Comparison of ENCODE assay signal across 2 cellular contexts in the genomic region with DNA sequence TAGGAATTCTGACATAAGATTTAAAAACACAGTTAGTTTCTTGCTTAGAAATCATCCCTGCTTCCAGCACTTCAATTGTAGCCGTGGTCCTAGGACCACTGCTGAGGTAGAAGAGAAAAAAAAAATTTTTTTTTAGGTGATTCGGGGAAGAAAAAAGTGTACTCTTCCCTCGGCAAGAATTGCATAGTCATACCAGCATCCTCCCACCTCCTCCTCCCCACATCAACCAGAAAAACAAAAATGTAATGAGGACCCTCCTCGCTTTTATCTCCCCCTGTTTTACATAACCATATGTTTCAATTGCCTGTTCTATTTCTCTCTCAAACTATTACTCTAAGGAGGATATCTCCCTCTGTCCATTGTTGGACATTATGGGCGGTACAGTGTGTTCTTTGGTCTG.
TF ChIP-seq lines count a peak whose summit lies in the region.

No MANE protein-coding gene starts in this region.

TF ChIP-seq in GM12891, 5 proteins besides CTCF, POLR2A, EP300 and RAD21:
- TF ChIP-seq POU2F2 (IDR thresholded peaks at IDR 0.05; ENCODE audit: low read depth, low read length) (0 out of 2 replicates have a peak, but pooled peaks have one; percentile 42), POLR2AphosphoS5 (IDR thresholded peaks at IDR 0.05; ENCODE audit: low read depth, low read length) (no peak)
TF ChIP-seq in GM12891: peak in this region for 1.

TF ChIP-seq in K562, 482 proteins besides CTCF, POLR2A, EP300 and RAD21:
- peak; percentile 80 for TF ChIP-seq NFE2 (IDR thresholded peaks at IDR 0.05; ENCODE audit: low read depth)
- TF ChIP-seq, protein P1, sequence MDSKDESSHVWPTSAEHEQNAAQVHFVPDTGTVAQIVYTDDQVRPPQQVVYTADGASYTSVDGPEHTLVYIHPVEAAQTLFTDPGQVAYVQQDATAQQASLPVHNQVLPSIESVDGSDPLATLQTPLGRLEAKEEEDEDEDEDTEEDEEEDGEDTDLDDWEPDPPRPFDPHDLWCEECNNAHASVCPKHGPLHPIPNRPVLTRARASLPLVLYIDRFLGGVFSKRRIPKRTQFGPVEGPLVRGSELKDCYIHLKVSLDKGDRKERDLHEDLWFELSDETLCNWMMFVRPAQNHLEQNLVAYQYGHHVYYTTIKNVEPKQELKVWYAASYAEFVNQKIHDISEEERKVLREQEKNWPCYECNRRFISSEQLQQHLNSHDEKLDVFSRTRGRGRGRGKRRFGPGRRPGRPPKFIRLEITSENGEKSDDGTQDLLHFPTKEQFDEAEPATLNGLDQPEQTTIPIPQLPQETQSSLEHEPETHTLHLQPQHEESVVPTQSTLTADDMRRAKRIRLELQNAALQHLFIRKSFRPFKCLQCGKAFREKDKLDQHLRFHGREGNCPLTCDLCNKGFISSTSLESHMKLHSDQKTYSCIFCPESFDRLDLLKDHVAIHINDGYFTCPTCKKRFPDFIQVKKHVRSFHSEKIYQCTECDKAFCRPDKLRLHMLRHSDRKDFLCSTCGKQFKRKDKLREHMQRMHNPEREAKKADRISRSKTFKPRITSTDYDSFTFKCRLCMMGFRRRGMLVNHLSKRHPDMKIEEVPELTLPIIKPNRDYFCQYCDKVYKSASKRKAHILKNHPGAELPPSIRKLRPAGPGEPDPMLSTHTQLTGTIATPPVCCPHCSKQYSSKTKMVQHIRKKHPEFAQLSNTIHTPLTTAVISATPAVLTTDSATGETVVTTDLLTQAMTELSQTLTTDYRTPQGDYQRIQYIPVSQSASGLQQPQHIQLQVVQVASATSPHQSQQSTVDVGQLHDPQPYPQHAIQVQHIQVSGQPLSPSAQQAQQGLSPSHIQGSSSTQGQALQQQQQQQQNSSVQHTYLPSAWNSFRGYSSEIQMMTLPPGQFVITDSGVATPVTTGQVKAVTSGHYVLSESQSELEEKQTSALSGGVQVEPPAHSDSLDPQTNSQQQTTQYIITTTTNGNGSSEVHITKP (IDR thresholded peaks at IDR 0.05; ENCODE audit: partially characterized antibody): peak; percentile 31
- TF ChIP-seq LCOR (CRISPR knock-in tag; IDR thresholded peaks at IDR 0.05): no peak
- peak; percentile 4; the same call in 1 of the 2 replicates for TF ChIP-seq CBFA2T3 (IDR thresholded peaks at IDR 0.05)
- TF ChIP-seq, protein P2, sequence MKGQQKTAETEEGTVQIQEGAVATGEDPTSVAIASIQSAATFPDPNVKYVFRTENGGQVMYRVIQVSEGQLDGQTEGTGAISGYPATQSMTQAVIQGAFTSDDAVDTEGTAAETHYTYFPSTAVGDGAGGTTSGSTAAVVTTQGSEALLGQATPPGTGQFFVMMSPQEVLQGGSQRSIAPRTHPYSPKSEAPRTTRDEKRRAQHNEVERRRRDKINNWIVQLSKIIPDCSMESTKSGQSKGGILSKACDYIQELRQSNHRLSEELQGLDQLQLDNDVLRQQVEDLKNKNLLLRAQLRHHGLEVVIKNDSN (CRISPR knock-in tag; IDR thresholded peaks at IDR 0.05): no peak
- 0 out of 2 replicates have a peak, but pooled peaks have one; percentile 36 for TF ChIP-seq BACH1 (tag; IDR thresholded peaks at IDR 0.05)
- TF ChIP-seq SMARCA4 (IDR thresholded peaks at IDR 0.05): 0 out of 2 replicates have a peak, but pooled peaks have one; percentile 32
- TF ChIP-seq NFE2L1 (tag; IDR thresholded peaks at IDR 0.05; ENCODE audit: borderline replicate concordance, low read depth): peak; percentile 53
- TF ChIP-seq ZNF316 (IDR thresholded peaks at IDR 0.05): peak; percentile 79
- TF ChIP-seq, protein P3, sequence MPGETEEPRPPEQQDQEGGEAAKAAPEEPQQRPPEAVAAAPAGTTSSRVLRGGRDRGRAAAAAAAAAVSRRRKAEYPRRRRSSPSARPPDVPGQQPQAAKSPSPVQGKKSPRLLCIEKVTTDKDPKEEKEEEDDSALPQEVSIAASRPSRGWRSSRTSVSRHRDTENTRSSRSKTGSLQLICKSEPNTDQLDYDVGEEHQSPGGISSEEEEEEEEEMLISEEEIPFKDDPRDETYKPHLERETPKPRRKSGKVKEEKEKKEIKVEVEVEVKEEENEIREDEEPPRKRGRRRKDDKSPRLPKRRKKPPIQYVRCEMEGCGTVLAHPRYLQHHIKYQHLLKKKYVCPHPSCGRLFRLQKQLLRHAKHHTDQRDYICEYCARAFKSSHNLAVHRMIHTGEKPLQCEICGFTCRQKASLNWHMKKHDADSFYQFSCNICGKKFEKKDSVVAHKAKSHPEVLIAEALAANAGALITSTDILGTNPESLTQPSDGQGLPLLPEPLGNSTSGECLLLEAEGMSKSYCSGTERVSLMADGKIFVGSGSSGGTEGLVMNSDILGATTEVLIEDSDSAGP (CRISPR knock-in tag; IDR thresholded peaks at IDR 0.05): no peak
- no peak for TF ChIP-seq TCFL5 (CRISPR knock-in tag; conservative IDR thresholded peaks at IDR 0.05)
- TF ChIP-seq, protein P4, sequence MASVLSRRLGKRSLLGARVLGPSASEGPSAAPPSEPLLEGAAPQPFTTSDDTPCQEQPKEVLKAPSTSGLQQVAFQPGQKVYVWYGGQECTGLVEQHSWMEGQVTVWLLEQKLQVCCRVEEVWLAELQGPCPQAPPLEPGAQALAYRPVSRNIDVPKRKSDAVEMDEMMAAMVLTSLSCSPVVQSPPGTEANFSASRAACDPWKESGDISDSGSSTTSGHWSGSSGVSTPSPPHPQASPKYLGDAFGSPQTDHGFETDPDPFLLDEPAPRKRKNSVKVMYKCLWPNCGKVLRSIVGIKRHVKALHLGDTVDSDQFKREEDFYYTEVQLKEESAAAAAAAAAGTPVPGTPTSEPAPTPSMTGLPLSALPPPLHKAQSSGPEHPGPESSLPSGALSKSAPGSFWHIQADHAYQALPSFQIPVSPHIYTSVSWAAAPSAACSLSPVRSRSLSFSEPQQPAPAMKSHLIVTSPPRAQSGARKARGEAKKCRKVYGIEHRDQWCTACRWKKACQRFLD (CRISPR knock-in tag; IDR thresholded peaks at IDR 0.05): peak; percentile 46; the same call in 1 of the 2 replicates
- peak; percentile 39; the same call in 1 of the 2 replicates for TF ChIP-seq DPF2 (IDR thresholded peaks at IDR 0.05)
- TF ChIP-seq C11orf30 (IDR thresholded peaks at IDR 0.05; ENCODE audit: low read depth): peak; percentile 83
- TF ChIP-seq, protein P5, sequence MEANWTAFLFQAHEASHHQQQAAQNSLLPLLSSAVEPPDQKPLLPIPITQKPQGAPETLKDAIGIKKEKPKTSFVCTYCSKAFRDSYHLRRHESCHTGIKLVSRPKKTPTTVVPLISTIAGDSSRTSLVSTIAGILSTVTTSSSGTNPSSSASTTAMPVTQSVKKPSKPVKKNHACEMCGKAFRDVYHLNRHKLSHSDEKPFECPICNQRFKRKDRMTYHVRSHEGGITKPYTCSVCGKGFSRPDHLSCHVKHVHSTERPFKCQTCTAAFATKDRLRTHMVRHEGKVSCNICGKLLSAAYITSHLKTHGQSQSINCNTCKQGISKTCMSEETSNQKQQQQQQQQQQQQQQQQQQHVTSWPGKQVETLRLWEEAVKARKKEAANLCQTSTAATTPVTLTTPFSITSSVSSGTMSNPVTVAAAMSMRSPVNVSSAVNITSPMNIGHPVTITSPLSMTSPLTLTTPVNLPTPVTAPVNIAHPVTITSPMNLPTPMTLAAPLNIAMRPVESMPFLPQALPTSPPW (CRISPR knock-in tag; IDR thresholded peaks at IDR 0.05): peak; percentile 13; the same call in 1 of the 2 replicates
- TF ChIP-seq SOX6 (IDR thresholded peaks at IDR 0.05): no peak
- TF ChIP-seq NONO (IDR thresholded peaks at IDR 0.05; ENCODE audit: low read depth in 2 of 2, low read length in 1 of 2): no peak
- peak; percentile 83 for TF ChIP-seq MAFG (tag; conservative IDR thresholded peaks at IDR 0.05)
- TF ChIP-seq, protein P6, sequence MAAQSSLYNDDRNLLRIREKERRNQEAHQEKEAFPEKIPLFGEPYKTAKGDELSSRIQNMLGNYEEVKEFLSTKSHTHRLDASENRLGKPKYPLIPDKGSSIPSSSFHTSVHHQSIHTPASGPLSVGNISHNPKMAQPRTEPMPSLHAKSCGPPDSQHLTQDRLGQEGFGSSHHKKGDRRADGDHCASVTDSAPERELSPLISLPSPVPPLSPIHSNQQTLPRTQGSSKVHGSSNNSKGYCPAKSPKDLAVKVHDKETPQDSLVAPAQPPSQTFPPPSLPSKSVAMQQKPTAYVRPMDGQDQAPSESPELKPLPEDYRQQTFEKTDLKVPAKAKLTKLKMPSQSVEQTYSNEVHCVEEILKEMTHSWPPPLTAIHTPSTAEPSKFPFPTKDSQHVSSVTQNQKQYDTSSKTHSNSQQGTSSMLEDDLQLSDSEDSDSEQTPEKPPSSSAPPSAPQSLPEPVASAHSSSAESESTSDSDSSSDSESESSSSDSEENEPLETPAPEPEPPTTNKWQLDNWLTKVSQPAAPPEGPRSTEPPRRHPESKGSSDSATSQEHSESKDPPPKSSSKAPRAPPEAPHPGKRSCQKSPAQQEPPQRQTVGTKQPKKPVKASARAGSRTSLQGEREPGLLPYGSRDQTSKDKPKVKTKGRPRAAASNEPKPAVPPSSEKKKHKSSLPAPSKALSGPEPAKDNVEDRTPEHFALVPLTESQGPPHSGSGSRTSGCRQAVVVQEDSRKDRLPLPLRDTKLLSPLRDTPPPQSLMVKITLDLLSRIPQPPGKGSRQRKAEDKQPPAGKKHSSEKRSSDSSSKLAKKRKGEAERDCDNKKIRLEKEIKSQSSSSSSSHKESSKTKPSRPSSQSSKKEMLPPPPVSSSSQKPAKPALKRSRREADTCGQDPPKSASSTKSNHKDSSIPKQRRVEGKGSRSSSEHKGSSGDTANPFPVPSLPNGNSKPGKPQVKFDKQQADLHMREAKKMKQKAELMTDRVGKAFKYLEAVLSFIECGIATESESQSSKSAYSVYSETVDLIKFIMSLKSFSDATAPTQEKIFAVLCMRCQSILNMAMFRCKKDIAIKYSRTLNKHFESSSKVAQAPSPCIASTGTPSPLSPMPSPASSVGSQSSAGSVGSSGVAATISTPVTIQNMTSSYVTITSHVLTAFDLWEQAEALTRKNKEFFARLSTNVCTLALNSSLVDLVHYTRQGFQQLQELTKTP (IDR thresholded peaks at IDR 0.05; ENCODE audit: low read depth in 1 of 2, partially characterized antibody in 2 of 2): peak in 1 of 2 experiments; percentile 80
TF ChIP-seq in K562: peak in this region for 13.
